In the genomic region with DNA sequence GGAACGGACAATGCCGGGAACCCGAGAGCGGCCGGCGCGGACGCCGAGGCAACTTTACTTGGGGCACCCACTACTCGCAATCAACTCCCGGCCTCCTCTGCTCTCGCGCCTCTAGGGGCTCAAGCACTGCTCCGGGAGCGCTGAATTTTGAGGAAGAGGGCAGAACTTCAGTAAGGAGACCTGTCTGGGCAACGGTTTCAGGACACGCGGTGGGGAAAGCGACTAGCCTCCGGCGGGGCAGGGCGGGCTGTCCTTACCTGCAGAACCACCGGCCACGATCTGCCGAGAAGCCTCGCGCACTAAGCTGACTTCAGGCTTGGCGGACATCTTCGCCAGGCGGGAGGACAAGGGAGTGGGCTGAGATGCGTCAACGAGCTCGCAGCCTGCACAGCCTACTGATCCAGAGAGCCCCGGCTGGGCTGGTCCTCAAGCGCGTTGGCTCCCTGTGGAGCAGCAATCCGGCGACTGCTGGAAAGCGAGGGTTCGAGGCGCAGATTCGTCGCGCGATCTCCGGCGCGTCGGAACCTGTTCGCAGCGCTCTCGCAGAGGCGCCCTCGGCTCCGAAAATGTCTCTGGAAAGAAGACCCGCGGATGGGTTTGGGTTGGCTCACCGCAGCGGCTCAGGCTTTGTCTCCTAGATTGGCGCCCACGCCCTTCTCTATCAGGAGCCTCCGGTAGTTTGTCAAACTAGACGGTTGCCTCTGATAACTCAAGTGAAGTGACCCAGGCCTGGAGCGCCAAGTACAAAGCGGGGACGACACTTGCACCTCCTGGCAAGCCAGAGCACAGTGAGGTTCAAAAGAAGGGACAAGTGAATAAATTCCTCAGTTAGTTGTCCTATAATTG, we compare ENCODE assay signal across 9 cellular contexts. TPM values are rescaled to one million over a fixed set of nuclear protein-coding genes. Genes with fewer than 3 reads are reported as not detected.
DNase-seq lines count a peak whose midpoint lies in the region; ATAC-seq, FAIRE-seq and TF ChIP-seq lines count a peak whose summit lies in the region.
"Had no signal": no experiment of that assay in that cellular context is flagged by ENCODE, and none has a peak within 500 bp of the region (broad histone marks: within the 10 kb centered on the region; RNA-seq: fewer than 3 reads in every experiment).

Gene SLC25A21 (minus strand): TSS at position 583 of the 846 bp plus-strand sequence.

- H3K9me3 ChIP-seq in A549 = no peaks in the 10 kb centered on the region
- no peaks in the 10 kb centered on the region for H3K9me3 ChIP-seq in HEK293 (ENCODE audit: control insufficient read depth, insufficient read depth, low read depth, low read length)
- no peaks in the 10 kb centered on the region for H3K9me3 ChIP-seq in NT2/D1 (ENCODE audit: insufficient read depth, low read length)
- H3K9me3 ChIP-seq in kidney (ENCODE audit: control insufficient read depth in 1 of 2, low read length in 2 of 2) = no peaks in the 10 kb centered on the region
- no peaks in the 10 kb centered on the region for H3K9me3 ChIP-seq in spleen

- TF ChIP-seq POLR2A in A549 (IDR thresholded peaks at IDR 0.05; ENCODE audit: low read length) (peak; percentile 84), spleen (IDR thresholded peaks at IDR 0.05) (no peak)

- intact Hi-C loops in kidney (cut with DNase I) = no loop called here
- intact Hi-C loops in spleen (cut with DNase I; ENCODE audit: low total_unique reads) = no loop called here

- peak within 1 kb of the TSS; percentile 86 for H3K4me2 ChIP-seq in A549

- ATAC-seq in A549 (peak; percentile 97 to 98), HG03460 (IDR thresholded peaks at IDR 0.05; ENCODE audit: unreplicated experiment) (no peak), HG02571 (IDR thresholded peaks at IDR 0.05; ENCODE audit: unreplicated experiment) (no peak)
- ATAC-seq: GM12878 had no signal

- 2% methylated on average over 26 of the region's 66 CpGs for WGBS in A549 (ENCODE audit: missing lambda C conversion rate)
- 3 to 14% (median 3%) methylated on average over 39 to 66 of the region's 66 CpGs for WGBS in spleen, 5 donors

- H3K9ac ChIP-seq in NT2/D1 (ENCODE audit: insufficient read length, low read depth) (peak within 1 kb of the TSS; percentile 88), kidney (ENCODE audit: low read length in 2 of 2) (peak within 1 kb of the TSS; percentile 86 to 91)

- no peaks in the 10 kb centered on the region for H3K36me3 ChIP-seq in HEK293 (ENCODE audit: control insufficient read depth in 2 of 2, insufficient read depth in 1 of 2, low read length in 2 of 2)
- H3K36me3 ChIP-seq in NT2/D1 (ENCODE audit: insufficient read depth, insufficient read length, low read length) = no peaks in the 10 kb centered on the region
- no peaks in the 10 kb centered on the region for H3K36me3 ChIP-seq in kidney (ENCODE audit: control insufficient read depth in 1 of 2, insufficient read depth in 2 of 2, low read length in 2 of 2)
- no peaks in the 10 kb centered on the region for H3K36me3 ChIP-seq in spleen

- TF ChIP-seq RAD21 in A549 (conservative IDR thresholded peaks at IDR 0.05 in 1 of 2, IDR thresholded peaks at IDR 0.05 in 1 of 2) = peak in 1 of 2 experiments; percentile 16; a peak in 1 of 5 replicates

- FAIRE-seq in A549 (lab: Jason Lieb, UNC) (no peak), kidney (lab: Jason Lieb, UNC) (no peak)
- FAIRE-seq: GM12878 had no signal

- H3K4me3 ChIP-seq in A549 (peak within 1 kb of the TSS; percentile 59), HEK293 (ENCODE audit: low read depth, low read length) (peak within 1 kb of the TSS; percentile 75), NT2/D1 (ENCODE audit: insufficient read length, low read depth) (peak within 1 kb of the TSS; percentile 85), kidney (ENCODE audit: low read length in 2 of 2) (peak within 1 kb of the TSS; percentile 86 to 98), spleen (peak within 1 kb of the TSS; percentile 35 to 71 (median 44))
- H3K4me3 ChIP-seq: GM12878 had no signal

- POLR2A ChIA-PET in A549 (lab: Yijun Ruan, JAX) = interaction anchor here (0.5 to 2.5 kb wide), 7 partner anchors 24 to 511 kb away, joined by 3 to 20 read pairs (median 3); partner anchors contain the start of genes MIPOL1 and PAX9
- POLR2A ChIA-PET in HEK293 (lab: Yijun Ruan, JAX) = interaction anchor here (0.8 to 1.6 kb wide), 4 partner anchors 9 to 58 kb away, joined by 3 to 10 read pairs (median 3); partner anchors contain the start of gene MIPOL1

- TF ChIP-seq CTCF in A549 (IDR thresholded peaks at IDR 0.05) (no peak), HEK293 (tag by site-specific recombination; IDR thresholded peaks at IDR 0.05) (peak; percentile 36), kidney (IDR thresholded peaks at IDR 0.05; ENCODE audit: borderline replicate concordance, extremely low read depth, insufficient read depth) (no peak), spleen (IDR thresholded peaks at IDR 0.05 in 8 of 11, conservative IDR thresholded peaks at IDR 0.05 in 3 of 11) (peak in 1 of 11 experiments; percentile 13)

- peak within 1 kb of the TSS; percentile 82 to 89 for H3K27ac ChIP-seq in A549
- H3K27ac ChIP-seq in HEK293 (ENCODE audit: extremely low read depth, low read depth, low read length) = peak within 1 kb of the TSS; percentile 94
- H3K27ac ChIP-seq in kidney (ENCODE audit: low read depth in 2 of 2, low read length in 2 of 2) = peak within 1 kb of the TSS; percentile 74 to 80
- H3K27ac ChIP-seq in spleen = peak within 1 kb of the TSS; percentile 17 to 88 (median 84)

- H3K27me3 ChIP-seq in NT2/D1 (ENCODE audit: insufficient read depth, insufficient read length) = no peaks in the 10 kb centered on the region
- peaks cover 0 to 38% (median 5%) of the 10 kb centered on the region in 7 donors for H3K27me3 ChIP-seq in spleen (replicated peaks in 1 of 7)

- DNase-seq in A549 (ENCODE audit: low read depth in 1 of 2, low spot score in 1 of 2) = peak; percentile 90 to 91
- peak; percentile 59 for DNase-seq in NT2/D1 (ENCODE audit: low read depth, low spot score)
- peak; percentile 14 for DNase-seq in cortex of kidney (lab: John Stamatoyannopoulos, UW)
- DNase-seq in kidney = peak; percentile 90
- peak; percentile 77 for DNase-seq in spleen

- CTCF ChIA-PET in A549 (lab: Yijun Ruan, JAX) = interaction anchor here (0.7 to 3.1 kb wide), 6 partner anchors 21 to 567 kb away, joined by 3 to 12 read pairs (median 5); partner anchors contain the start of gene MIPOL1
- CTCF ChIA-PET in HEK293 (lab: Yijun Ruan, JAX) = interaction anchor here (0.6 to 1.1 kb wide), 2 partner anchors 16 to 61 kb away, joined by 3 to 4 read pairs; no protein-coding TSS in a partner anchor

- H3K4me1 ChIP-seq in A549 (peaks cover 7% of the 10 kb centered on the region; the same call in 2 of the 3 replicates), HEK293 (ENCODE audit: control insufficient read depth, insufficient read depth, low read length) (no peaks in the 10 kb centered on the region; the same call in 1 of the 2 replicates), NT2/D1 (ENCODE audit: insufficient read depth, insufficient read length) (no peaks in the 10 kb centered on the region), kidney (ENCODE audit: control insufficient read depth in 1 of 2, insufficient read depth in 1 of 2, low read depth in 1 of 2, low read length in 2 of 2) (peaks cover 0 to 9% of the 10 kb centered on the region in 2 donors), spleen (peaks cover 0 to 18% (median 5%) of the 10 kb centered on the region in 6 donors)

- TF ChIP-seq EP300 in A549 (IDR thresholded peaks at IDR 0.05) = no peak

TF ChIP-seq in A549, 52 proteins besides CTCF, POLR2A, EP300 and RAD21 (continues in another document):
- no peak for TF ChIP-seq ZFP36 (IDR thresholded peaks at IDR 0.05; ENCODE audit: borderline replicate concordance, partially characterized antibody)
- peak; percentile 57; the same call in 1 of the 2 replicates for TF ChIP-seq HOXB13 (CRISPR knock-in tag; IDR thresholded peaks at IDR 0.05; ENCODE audit: low read depth)
- TF ChIP-seq E2F6 (IDR thresholded peaks at IDR 0.05; ENCODE audit: borderline replicate concordance, low read depth) = peak; percentile 89
- TF ChIP-seq, protein P1, sequence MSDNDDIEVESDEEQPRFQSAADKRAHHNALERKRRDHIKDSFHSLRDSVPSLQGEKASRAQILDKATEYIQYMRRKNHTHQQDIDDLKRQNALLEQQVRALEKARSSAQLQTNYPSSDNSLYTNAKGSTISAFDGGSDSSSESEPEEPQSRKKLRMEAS (IDR thresholded peaks at IDR 0.05) = peak; percentile 85; the same call in 1 of the 2 replicates

TF ChIP-seq in HEK293, 187 proteins besides CTCF, POLR2A, EP300 and RAD21 (continues in another document):
- TF ChIP-seq MZF1 (tag by site-specific recombination; IDR thresholded peaks at IDR 0.05; ENCODE audit: borderline replicate concordance) (no peak), RBAK (tag by site-specific recombination; IDR thresholded peaks at IDR 0.05) (no peak), FEZF1 (tag by site-specific recombination; IDR thresholded peaks at IDR 0.05) (no peak), HIC1 (tag by site-specific recombination; IDR thresholded peaks at IDR 0.05) (no peak), GFI1B (tag by site-specific recombination; IDR thresholded peaks at IDR 0.05) (0 out of 2 replicates have a peak, but pooled peaks have one; percentile 3), EGR2 (tag by site-specific recombination; IDR thresholded peaks at IDR 0.05; ENCODE audit: low read depth) (peak; percentile 53)

RNA-seq across cellular contexts. Expression of gene SLC25A21, which starts in this region (rescaled TPM):
- polyA plus RNA-seq in A549 (2011; rRNA removed) = 1.3 and 1.4 TPM in 2 replicates
- 0.18 and 0.19 TPM in 2 replicates for polyA plus RNA-seq in A549 (2012; cell fraction: cytosol; rRNA removed)
- polyA plus RNA-seq in A549 (2012; cell fraction: nucleus; rRNA removed) = 0.12 and 0.22 TPM in 2 replicates
- 0.57 to 0.89 TPM (median 0.68 TPM) in 3 replicates for polyA plus RNA-seq in A549 (2017; fragmentation: RNase III; extraction: RNeasy Plus Mini Kit Qiagen cat#74134 plus additional on column Dnase treatment)
- polyA minus RNA-seq in A549 (2011; rRNA and poly(A)+ RNA removed) = 0.34 and 0.58 TPM in 2 replicates
- total RNA-seq in kidney = 1.4 TPM
- 1.3 TPM for polyA plus RNA-seq in kidney (ENCODE audit: insufficient read depth, low read depth, low replicate concordance)
- 1 to 10 TPM in 1 of 7 donors, under 1 TPM in 4, not detected in 2; 0.16 to 1.1 (median 0.33) TPM for total RNA-seq in spleen
- polyA plus RNA-seq in spleen = under 1 TPM; 0.06 to 0.15 (median 0.07) TPM

Comparison
In these comparisons a context has a peak if more than half of its experiments do, and no peak if none do; other contexts are left out.
1. ATAC-seq: peak in A549 (2 of 2); none in HG03460 (single experiment) and HG02571 (single experiment).
2. DNase-seq: peak in every context shown above with its lines; median percentile 90 in A549; 90 in kidney; 77 in spleen; 59 in NT2/D1; 14 in cortex of kidney.
3. Of the 5 proteins assayed by ChIP-seq in both HEK293 and A549: peak only in HEK293: CTCF; only in A549: none; in both: PBX3 and REST; in neither: 2.
4. Peak in every context shown above with its lines, with median percentiles within 50 percentile points of each other: H3K27ac ChIP-seq and H3K4me3 ChIP-seq.